16 cellular contexts compared by ENCODE assay signal in the genomic region with DNA sequence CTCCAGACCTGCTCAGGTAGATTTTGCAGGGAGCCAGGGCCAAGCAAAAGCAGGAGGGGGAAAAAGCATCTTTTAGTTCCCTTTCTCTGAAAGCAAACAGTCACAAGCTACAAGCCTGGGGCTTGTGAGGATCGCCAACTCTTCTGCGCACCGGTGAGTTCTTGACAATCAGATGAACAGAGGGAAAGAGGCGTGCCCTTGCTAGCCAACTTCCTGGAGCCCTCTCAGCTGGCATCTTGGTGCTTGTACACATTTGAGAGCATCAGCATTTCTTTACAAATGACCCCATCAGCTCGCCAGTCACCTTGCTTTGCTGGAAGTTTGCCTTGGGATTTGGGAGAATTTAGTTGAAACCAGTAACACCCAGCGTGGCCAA.
"Had no signal": no experiment of that assay in that cellular context is flagged by ENCODE, and none has a peak within 500 bp of the region (broad histone marks: within the 10 kb centered on the region; RNA-seq: fewer than 3 reads in every experiment).

No MANE protein-coding gene starts in this region.

- H3K27ac ChIP-seq: brain microvascular endothelial cell, esophagus muscularis mucosa, prostate gland, right lobe of liver, upper lobe of left lung, VCaP had no signal

- H3K9me3 ChIP-seq: esophagus muscularis mucosa, mucosa of descending colon, prostate gland, right lobe of liver, upper lobe of left lung had no signal

- H3K36me3 Mint-ChIP-seq: activated CD4-positive, alpha-beta memory T cell treated with anti-CD3 and anti-CD28 coated beads for 36 hours; activated naive CD8-positive, alpha-beta T cell treated with anti-CD3 and anti-CD28 coated beads for 36 hours; natural killer cell had no signal

- H3K27me3 ChIP-seq: brain microvascular endothelial cell, esophagus muscularis mucosa, right lobe of liver, upper lobe of left lung had no signal

- H3K27ac Mint-ChIP-seq: activated CD4-positive, alpha-beta memory T cell treated with anti-CD3 and anti-CD28 coated beads for 36 hours; activated naive CD8-positive, alpha-beta T cell treated with anti-CD3 and anti-CD28 coated beads for 36 hours; natural killer cell had no signal

- H3K4me1 Mint-ChIP-seq: activated naive CD8-positive, alpha-beta T cell treated with anti-CD3 and anti-CD28 coated beads for 36 hours; natural killer cell had no signal

- H3K4me3 Mint-ChIP-seq: activated CD4-positive, alpha-beta memory T cell treated with anti-CD3 and anti-CD28 coated beads for 36 hours; activated naive CD8-positive, alpha-beta T cell treated with anti-CD3 and anti-CD28 coated beads for 36 hours; activated T-cell treated with anti-CD3 and anti-CD28 coated beads, Interleukin-2, amount 50 U/mL, for 4 hours; natural killer cell had no signal

- DNase-seq: activated CD4-positive, alpha-beta memory T cell treated with anti-CD3 and anti-CD28 coated beads for 36 hours; activated effector memory CD4-positive, alpha-beta T cell treated with anti-CD3 and anti-CD28 coated beads, Interleukin-2, amount 50 U/mL, for 16 hours; activated naive CD8-positive, alpha-beta T cell treated with anti-CD3 and anti-CD28 coated beads for 36 hours; activated T-cell treated with anti-CD3 and anti-CD28 coated beads, Interleukin-2, amount 50 U/mL, for 4 hours; brain microvascular endothelial cell; glutamatergic neuron; mucosa of descending colon; natural killer cell; nucleus accumbens; right lobe of liver; stimulated activated CD4-positive, alpha-beta T cell treated with anti-CD3 and anti-CD28 coated beads, Interleukin-2, amount 100 ng/mL, for 24 hours; upper lobe of left lung had no signal

- ATAC-seq: activated T-cell treated with anti-CD3 and anti-CD28 coated beads, Interleukin-2, amount 50 U/mL, for 4 hours; mucosa of descending colon; natural killer cell; right lobe of liver had no signal

- H3K27me3 Mint-ChIP-seq: activated CD4-positive, alpha-beta memory T cell treated with anti-CD3 and anti-CD28 coated beads for 36 hours; activated naive CD8-positive, alpha-beta T cell treated with anti-CD3 and anti-CD28 coated beads for 36 hours had no signal

- H3K36me3 ChIP-seq: brain microvascular endothelial cell, esophagus muscularis mucosa, prostate gland, right lobe of liver, upper lobe of left lung had no signal

- H3K4me1 ChIP-seq: prostate gland, right lobe of liver, upper lobe of left lung had no signal

- H3K9me3 Mint-ChIP-seq: activated CD4-positive, alpha-beta memory T cell treated with anti-CD3 and anti-CD28 coated beads for 36 hours; activated naive CD8-positive, alpha-beta T cell treated with anti-CD3 and anti-CD28 coated beads for 36 hours; activated T-cell treated with anti-CD3 and anti-CD28 coated beads, Interleukin-2, amount 50 U/mL, for 4 hours; natural killer cell had no signal

- H3K4me3 ChIP-seq: esophagus muscularis mucosa, lung, mucosa of descending colon, prostate gland, right lobe of liver, upper lobe of left lung had no signal
